Comparison of ENCODE assay signal across 1 cellular context in genomic region chr4:55395218-55395528, GRCh38.
A peak's percentile ranks its signal among the peaks of the same experiment; 100 is the strongest.
TF ChIP-seq lines count a peak whose summit lies in the region.

No MANE protein-coding gene starts in this region.

TF ChIP-seq in K562, 482 proteins besides CTCF, POLR2A, EP300 and RAD21 (continued from another document and continues in another):
- no peak for TF ChIP-seq ZNF280A (IDR thresholded peaks at IDR 0.05; ENCODE audit: low read depth, partially characterized antibody)
- TF ChIP-seq ZNF224 (CRISPR knock-in tag; IDR thresholded peaks at IDR 0.05): no peak
- no peak for TF ChIP-seq MAFK (IDR thresholded peaks at IDR 0.05; ENCODE audit: low read length)
- peak in 1 of 2 experiments; percentile 68; a peak in 1 of 4 replicates for TF ChIP-seq ZNF639 (CRISPR knock-in tag; conservative IDR thresholded peaks at IDR 0.05 in 1 of 2, IDR thresholded peaks at IDR 0.05 in 1 of 2)
- TF ChIP-seq ZSCAN29 (IDR thresholded peaks at IDR 0.05): no peak
- TF ChIP-seq KLF10 (CRISPR knock-in tag; IDR thresholded peaks at IDR 0.05): no peak
- TF ChIP-seq UBTF (IDR thresholded peaks at IDR 0.05; ENCODE audit: borderline replicate concordance in 1 of 2, low read depth in 2 of 2, low read length in 2 of 2): no peak
- no peak for TF ChIP-seq RUNX1 (IDR thresholded peaks at IDR 0.05; ENCODE audit: low read depth)
- peak; percentile 89 for TF ChIP-seq ZNF592 (IDR thresholded peaks at IDR 0.05)
- TF ChIP-seq ARNT (IDR thresholded peaks at IDR 0.05): 0 out of 4 replicates have a peak, but pooled peaks of 1 of the 2 experiments have one; percentile 41
- no peak for TF ChIP-seq GATA2 (CRISPR knock-in tag; IDR thresholded peaks at IDR 0.05)
- TF ChIP-seq HMG20B (CRISPR knock-in tag; IDR thresholded peaks at IDR 0.05): no peak
- 0 out of 2 replicates have a peak, but pooled peaks have one; percentile 32 for TF ChIP-seq SPI1 (IDR thresholded peaks at IDR 0.05; ENCODE audit: borderline replicate concordance, low read depth, low read length)
- no peak for TF ChIP-seq USF2 (CRISPR knock-in tag; IDR thresholded peaks at IDR 0.05)
- 0 out of 2 replicates have a peak, but pooled peaks have one; percentile 15 for TF ChIP-seq LEF1 (IDR thresholded peaks at IDR 0.05)
- TF ChIP-seq CREB3 (tag; conservative IDR thresholded peaks at IDR 0.05; ENCODE audit: low read depth): peak; percentile 77; the same call in 1 of the 2 replicates
- TF ChIP-seq CREB1 (IDR thresholded peaks at IDR 0.05): no peak
- TF ChIP-seq CREB1 (CRISPR knock-in tag; IDR thresholded peaks at IDR 0.05): no peak
- TF ChIP-seq ZNF75A (CRISPR knock-in tag; IDR thresholded peaks at IDR 0.05): no peak
- TF ChIP-seq DEAF1 (CRISPR knock-in tag; IDR thresholded peaks at IDR 0.05): 0 out of 2 replicates have a peak, but pooled peaks have one; percentile 23
- TF ChIP-seq SETDB1 (IDR thresholded peaks at IDR 0.05; ENCODE audit: low read length): no peak
- no peak for TF ChIP-seq SAFB (IDR thresholded peaks at IDR 0.05; ENCODE audit: borderline replicate concordance, low read depth, low read length)
- no peak for TF ChIP-seq BRF2 (IDR thresholded peaks at IDR 0.05; ENCODE audit: borderline replicate concordance, insufficient read depth, insufficient read length)
- TF ChIP-seq RNF2 (IDR thresholded peaks at IDR 0.05): 0 out of 2 replicates have a peak, but pooled peaks have one; percentile 7
- no peak for TF ChIP-seq YY1 (IDR thresholded peaks at IDR 0.05; ENCODE audit: borderline replicate concordance in 1 of 3, control insufficient read depth in 1 of 3, extremely low read depth in 1 of 3, insufficient read depth in 3 of 3, insufficient read length in 1 of 3, insufficient replicate concordance in 2 of 3, low read depth in 1 of 3, low read length in 2 of 3)
- no peak for TF ChIP-seq ELK3 (CRISPR knock-in tag; IDR thresholded peaks at IDR 0.05)
- no peak for TF ChIP-seq NKRF (IDR thresholded peaks at IDR 0.05; ENCODE audit: borderline replicate concordance)
- no peak for TF ChIP-seq ZNF146 (CRISPR knock-in tag; IDR thresholded peaks at IDR 0.05; ENCODE audit: unreplicated experiment)
- TF ChIP-seq ZNF518B (CRISPR knock-in tag; IDR thresholded peaks at IDR 0.05): no peak
- TF ChIP-seq RCOR1 (IDR thresholded peaks at IDR 0.05; ENCODE audit: borderline replicate concordance in 1 of 2, low read depth in 2 of 2, low read length in 2 of 2): no peak
- TF ChIP-seq RB1 (IDR thresholded peaks at IDR 0.05; ENCODE audit: low read depth): no peak
- no peak for TF ChIP-seq ETV6 (IDR thresholded peaks at IDR 0.05; ENCODE audit: borderline replicate concordance in 1 of 2, low read depth in 2 of 2, low read length in 1 of 2)
- no peak for TF ChIP-seq ETV6 (CRISPR knock-in tag; IDR thresholded peaks at IDR 0.05; ENCODE audit: borderline replicate concordance)
- no peak for TF ChIP-seq MTA1 (IDR thresholded peaks at IDR 0.05; ENCODE audit: borderline replicate concordance)
- TF ChIP-seq PTTG1 (tag; IDR thresholded peaks at IDR 0.05; ENCODE audit: low read depth): no peak
- TF ChIP-seq BCOR (IDR thresholded peaks at IDR 0.05): no peak
- no peak for TF ChIP-seq C11orf30 (IDR thresholded peaks at IDR 0.05; ENCODE audit: low read depth)
- TF ChIP-seq XRCC5 (IDR thresholded peaks at IDR 0.05; ENCODE audit: low read depth, low read length): no peak
